8 cellular contexts compared by ENCODE assay signal in the genomic region with DNA sequence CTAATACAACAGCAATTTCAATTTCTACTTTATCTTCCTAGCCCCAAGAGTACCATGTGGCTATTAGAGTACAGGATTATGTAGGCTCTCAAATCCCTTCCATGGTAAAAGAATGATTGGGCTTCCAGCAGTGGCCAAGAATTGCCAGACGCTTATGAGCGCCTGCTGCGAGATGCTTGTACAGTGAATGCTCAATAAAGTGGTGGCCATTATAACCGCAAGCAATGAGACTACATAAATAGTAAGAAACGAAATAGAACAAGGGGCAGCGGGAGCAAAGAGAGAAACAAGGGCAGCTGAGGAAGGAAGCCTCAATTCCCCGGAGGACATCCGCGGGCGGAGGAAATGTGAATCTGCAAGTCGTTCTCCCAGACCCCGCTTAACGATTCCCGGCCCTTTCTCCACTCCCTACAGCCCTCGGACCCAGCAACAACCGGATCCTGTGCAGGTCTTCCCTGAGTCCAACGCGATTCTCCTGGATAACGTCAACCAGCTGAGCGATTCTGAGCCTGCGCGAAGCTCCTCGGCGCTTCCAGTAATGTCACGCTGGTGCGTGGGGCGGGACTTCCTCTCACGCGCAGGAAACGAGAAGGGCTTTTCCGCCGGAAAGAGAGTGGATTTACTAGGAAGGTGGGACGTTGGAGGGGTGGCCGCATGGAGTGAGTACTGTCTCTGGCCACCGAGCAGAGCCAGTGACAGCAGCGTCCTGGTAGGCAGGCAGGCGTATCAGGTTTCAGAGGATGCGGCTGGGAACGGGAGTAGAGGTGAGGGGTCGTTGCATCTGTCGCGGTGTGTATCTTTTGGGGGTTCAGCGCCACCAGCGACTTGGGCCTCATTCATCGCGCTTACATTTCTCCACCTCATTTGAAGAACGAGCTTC. TPM values are rescaled to one million over a fixed set of nuclear protein-coding genes. Genes with fewer than 3 reads are reported as not detected.
DNase-seq lines count a peak whose midpoint lies in the region; ATAC-seq and TF ChIP-seq lines count a peak whose summit lies in the region.

No MANE protein-coding gene starts in this region.

- H3K4me1 ChIP-seq in SK-N-SH (ENCODE audit: control insufficient read depth in 1 of 2, insufficient read depth in 2 of 2, low read depth in 1 of 2, low read length in 1 of 2) = peaks cover 3 to 6% of the 10 kb centered on the region in 2 experiments; a peak in 2 of 4 replicates

- peak overlapping the region; percentile 96 to 98 for H3K27ac Mint-ChIP-seq in activated naive CD4-positive, alpha-beta T cell treated with anti-CD3 and anti-CD28 coated beads, Interleukin-2, amount 50 U/mL, for 72 hours

- H3K9me3 ChIP-seq in SK-N-SH = no peaks in the 10 kb centered on the region

- no peak for TF ChIP-seq CTCF in SK-N-SH (IDR thresholded peaks at IDR 0.05)

- 2% methylated on average over 37 of the region's 47 CpGs for WGBS in SK-N-SH (ENCODE audit: low lambda C conversion rate)

- H3K27ac ChIP-seq in SK-N-SH (ENCODE audit: low read depth in 2 of 2, low read length in 1 of 2) (peak overlapping the region; percentile 79 to 93), temporal lobe (ENCODE audit: low read depth, low read length) (peak overlapping the region; percentile 83)

- ATAC-seq in HG02588 (IDR thresholded peaks at IDR 0.05; ENCODE audit: unreplicated experiment) = peak; percentile 93
- peak; percentile 98 for ATAC-seq in activated naive CD4-positive, alpha-beta T cell treated with anti-CD3 and anti-CD28 coated beads, Interleukin-2, amount 50 U/mL, for 72 hours

- peaks cover 8% of the 10 kb centered on the region for H3F3A ChIP-seq in SK-N-SH (replicated peaks; ENCODE audit: insufficient read depth)

- peaks cover 13% of the 10 kb centered on the region for H4K20me1 ChIP-seq in SK-N-SH (ENCODE audit: insufficient read depth)

- TF ChIP-seq RAD21 in SK-N-SH (IDR thresholded peaks at IDR 0.05; ENCODE audit: low read length) = no peak

- TF ChIP-seq EP300 in SK-N-SH (IDR thresholded peaks at IDR 0.05; ENCODE audit: borderline replicate concordance in 1 of 2, low read depth in 1 of 2, low read length in 1 of 2) = peak in 1 of 2 experiments; percentile 80; a peak in 2 of 4 replicates

- H3K9ac ChIP-seq in SK-N-SH = peak overlapping the region; percentile 80

- CTCF ChIA-PET in SK-N-SH (lab: Yijun Ruan, JAX) = interaction anchor here (1.0 to 3.4 kb wide), 4 partner anchors 13 to 250 kb away, joined by 3 to 17 read pairs (median 4); a partner anchor contains a TSS

- peak overlapping the region; percentile 92 for H2AFZ ChIP-seq in SK-N-SH (ENCODE audit: low read depth)

- peaks cover 49% of the 10 kb centered on the region for H3K79me2 ChIP-seq in SK-N-SH (ENCODE audit: insufficient read depth)

- no peaks in the 10 kb centered on the region for H3K9me3 Mint-ChIP-seq in activated naive CD4-positive, alpha-beta T cell treated with anti-CD3 and anti-CD28 coated beads, Interleukin-2, amount 50 U/mL, for 72 hours

- POLR2A ChIA-PET in SK-N-SH (lab: Yijun Ruan, JAX) = interaction anchor here (0.8 to 3.5 kb wide), 14 partner anchors 9 to 210 kb away, joined by 3 to 35 read pairs (median 4); a partner anchor contains a TSS

- H3K36me3 ChIP-seq in SK-N-SH (replicated peaks in 1 of 2; ENCODE audit: control insufficient read depth in 1 of 2, insufficient read depth in 2 of 2, low read length in 1 of 2) = peaks cover 20 to 21% of the 10 kb centered on the region in 2 experiments

- peaks cover 25 to 38% of the 10 kb centered on the region in 2 donors for H3K36me3 Mint-ChIP-seq in activated naive CD4-positive, alpha-beta T cell treated with anti-CD3 and anti-CD28 coated beads, Interleukin-2, amount 50 U/mL, for 72 hours

- no peaks in the 10 kb centered on the region for H3K9me2 ChIP-seq in SK-N-SH

- peak overlapping the region; percentile 100 for H3K4me3 ChIP-seq in GM08714 (ENCODE audit: low read length)
- H3K4me3 ChIP-seq in SK-N-SH (ENCODE audit: low read depth in 2 of 2, low read length in 1 of 2) = peak overlapping the region; percentile 83 to 84

- DNase-seq in NCI-H1092 (lab: John Stamatoyannopoulos, UW) = peak; percentile 90
- peak; percentile 88 for DNase-seq in SK-N-SH
- DNase-seq in activated naive CD4-positive, alpha-beta T cell treated with anti-CD3 and anti-CD28 coated beads, Interleukin-2, amount 50 U/mL, for 72 hours (ENCODE audit: low spot score in 2 of 2) = peak; percentile 78 to 89
- peak; percentile 64 for DNase-seq in glomerular endothelial cell (ENCODE audit: extremely low read depth, low read depth, low spot score)
- DNase-seq in occipital lobe (lab: John Stamatoyannopoulos, UW) = peak; percentile 91

- peak overlapping the region; percentile 88 for H3K4me2 ChIP-seq in SK-N-SH

- H3K27me3 ChIP-seq in SK-N-SH (ENCODE audit: insufficient read depth) = no peaks in the 10 kb centered on the region

TF ChIP-seq in SK-N-SH, 30 proteins besides CTCF, POLR2A, EP300 and RAD21 (continues in another document):
- TF ChIP-seq JUND (IDR thresholded peaks at IDR 0.05) (no peak), NRF1 (IDR thresholded peaks at IDR 0.05; ENCODE audit: low read depth, low read length) (peak; percentile 72), RFX5 (IDR thresholded peaks at IDR 0.05; ENCODE audit: low read length) (no peak), SIN3A (IDR thresholded peaks at IDR 0.05; ENCODE audit: borderline replicate concordance, low read depth, low read length) (peak; percentile 55; the same call in 1 of the 2 replicates), POLR2AphosphoS5 (IDR thresholded peaks at IDR 0.05; ENCODE audit: low read depth, low read length) (peak; percentile 98), ELF1 (IDR thresholded peaks at IDR 0.05) (peak; percentile 46; the same call in 1 of the 2 replicates), TCF12 (IDR thresholded peaks at IDR 0.05) (no peak), FOXJ3 (CRISPR knock-in tag; IDR thresholded peaks at IDR 0.05) (peak; percentile 31; the same call in 1 of the 2 replicates), MEF2A (IDR thresholded peaks at IDR 0.05; ENCODE audit: borderline replicate concordance, low read depth) (no peak), YY1 (IDR thresholded peaks at IDR 0.05; ENCODE audit: low read depth) (peak; percentile 58; the same call in 1 of the 2 replicates), RCOR1 (IDR thresholded peaks at IDR 0.05; ENCODE audit: low read length) (no peak), CHD2 (IDR thresholded peaks at IDR 0.05; ENCODE audit: low read length, partially characterized antibody) (no peak), EZH2phosphoT487 (IDR thresholded peaks at IDR 0.05; ENCODE audit: borderline replicate concordance, low read depth) (no peak), GATA2 (CRISPR knock-in tag; IDR thresholded peaks at IDR 0.05) (peak; percentile 44), GABPA (IDR thresholded peaks at IDR 0.05; ENCODE audit: low read depth) (peak; percentile 99), SMC3 (IDR thresholded peaks at IDR 0.05; ENCODE audit: low read depth, low read length) (0 out of 2 replicates have a peak, but pooled peaks have one; percentile 24), MXI1 (IDR thresholded peaks at IDR 0.05; ENCODE audit: low read depth, low read length) (peak; percentile 96)
- TF ChIP-seq, protein P1, sequence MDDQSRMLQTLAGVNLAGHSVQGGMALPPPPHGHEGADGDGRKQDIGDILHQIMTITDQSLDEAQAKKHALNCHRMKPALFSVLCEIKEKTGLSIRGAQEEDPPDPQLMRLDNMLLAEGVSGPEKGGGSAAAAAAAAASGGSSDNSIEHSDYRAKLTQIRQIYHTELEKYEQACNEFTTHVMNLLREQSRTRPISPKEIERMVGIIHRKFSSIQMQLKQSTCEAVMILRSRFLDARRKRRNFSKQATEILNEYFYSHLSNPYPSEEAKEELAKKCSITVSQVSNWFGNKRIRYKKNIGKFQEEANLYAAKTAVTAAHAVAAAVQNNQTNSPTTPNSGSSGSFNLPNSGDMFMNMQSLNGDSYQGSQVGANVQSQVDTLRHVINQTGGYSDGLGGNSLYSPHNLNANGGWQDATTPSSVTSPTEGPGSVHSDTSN (IDR thresholded peaks at IDR 0.05) = no peak
- TF ChIP-seq, protein P2, sequence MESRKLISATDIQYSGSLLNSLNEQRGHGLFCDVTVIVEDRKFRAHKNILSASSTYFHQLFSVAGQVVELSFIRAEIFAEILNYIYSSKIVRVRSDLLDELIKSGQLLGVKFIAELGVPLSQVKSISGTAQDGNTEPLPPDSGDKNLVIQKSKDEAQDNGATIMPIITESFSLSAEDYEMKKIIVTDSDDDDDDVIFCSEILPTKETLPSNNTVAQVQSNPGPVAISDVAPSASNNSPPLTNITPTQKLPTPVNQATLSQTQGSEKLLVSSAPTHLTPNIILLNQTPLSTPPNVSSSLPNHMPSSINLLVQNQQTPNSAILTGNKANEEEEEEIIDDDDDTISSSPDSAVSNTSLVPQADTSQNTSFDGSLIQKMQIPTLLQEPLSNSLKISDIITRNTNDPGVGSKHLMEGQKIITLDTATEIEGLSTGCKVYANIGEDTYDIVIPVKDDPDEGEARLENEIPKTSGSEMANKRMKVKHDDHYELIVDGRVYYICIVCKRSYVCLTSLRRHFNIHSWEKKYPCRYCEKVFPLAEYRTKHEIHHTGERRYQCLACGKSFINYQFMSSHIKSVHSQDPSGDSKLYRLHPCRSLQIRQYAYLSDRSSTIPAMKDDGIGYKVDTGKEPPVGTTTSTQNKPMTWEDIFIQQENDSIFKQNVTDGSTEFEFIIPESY (IDR thresholded peaks at IDR 0.05; ENCODE audit: borderline replicate concordance, low read depth) = peak; percentile 65; the same call in 1 of the 2 replicates

RNA-seq across cellular contexts. Expression of a gene that starts 40.5 kb away (rescaled TPM):
- polyA plus RNA-seq in SK-N-SH (2012; rRNA removed) = 0.77 and 1.8 TPM in 2 replicates
- 1.7 and 2.0 TPM in 2 replicates for polyA plus RNA-seq in SK-N-SH (2012; cell fraction: cytosol; rRNA removed)
- polyA plus RNA-seq in SK-N-SH (2012; cell fraction: nucleus; rRNA removed) = 8.2 and 12.4 TPM in 2 replicates
- total RNA-seq in activated naive CD4-positive, alpha-beta T cell treated with anti-CD3 and anti-CD28 coated beads, Interleukin-2, amount 50 U/mL, for 72 hours = 1 to 10 TPM in 1 of 2 donors, under 1 TPM in 1; 0.18 to 1.4 TPM
- not detected in 2 replicates for total RNA-seq in glomerular endothelial cell
- total RNA-seq in occipital lobe = 52.9 TPM
- 45.7 TPM for total RNA-seq in temporal lobe

RNA-seq across cellular contexts. Expression of a gene that starts 55.7 kb away (rescaled TPM):
- not detected in 2 replicates for polyA plus RNA-seq in SK-N-SH (2012; rRNA removed)
- polyA plus RNA-seq in SK-N-SH (2012; cell fraction: cytosol; rRNA removed) = not detected in 2 replicates
- not detected in 2 replicates for polyA plus RNA-seq in SK-N-SH (2012; cell fraction: nucleus; rRNA removed)
- not detected for total RNA-seq in activated naive CD4-positive, alpha-beta T cell treated with anti-CD3 and anti-CD28 coated beads, Interleukin-2, amount 50 U/mL, for 72 hours
- 0.47 TPM in 1 of 2 replicates, not detected in the other for total RNA-seq in glomerular endothelial cell
- total RNA-seq in occipital lobe = 0.16 TPM
- not detected for total RNA-seq in temporal lobe

RNA-seq across cellular contexts. Expression of a gene that starts 59.2 kb away (rescaled TPM):
- polyA plus RNA-seq in SK-N-SH (2012; rRNA removed) = 1.9 and 2.3 TPM in 2 replicates
- 2.3 and 2.4 TPM in 2 replicates for polyA plus RNA-seq in SK-N-SH (2012; cell fraction: cytosol; rRNA removed)
- polyA plus RNA-seq in SK-N-SH (2012; cell fraction: nucleus; rRNA removed) = 2.7 and 4.0 TPM in 2 replicates
- total RNA-seq in activated naive CD4-positive, alpha-beta T cell treated with anti-CD3 and anti-CD28 coated beads, Interleukin-2, amount 50 U/mL, for 72 hours = 1 to 10 TPM; 2.5 to 9.4 TPM
- total RNA-seq in glomerular endothelial cell (7.9 and 11.6 TPM in 2 replicates), occipital lobe (4.5 TPM), temporal lobe (6.6 TPM)

Comparison
In these comparisons a context has a peak if more than half of its experiments do, and no peak if none do; other contexts are left out.
1. Peak in every context shown above with its lines: DNase-seq, ATAC-seq, H3K4me3 ChIP-seq and H3K27ac ChIP-seq.
2. RNA of a gene that starts 40.5 kb away (total RNA-seq): 52.9 TPM in occipital lobe (single experiment) and 45.7 TPM in temporal lobe (single experiment); 0.18 to 1.4 TPM in activated naive CD4-positive, alpha-beta T cell treated with anti-CD3 and anti-CD28 coated beads, Interleukin-2, amount 50 U/mL, for 72 hours and not detected in glomerular endothelial cell; every median in the first group is over 10 times any median in the second.